In the genomic region with DNA sequence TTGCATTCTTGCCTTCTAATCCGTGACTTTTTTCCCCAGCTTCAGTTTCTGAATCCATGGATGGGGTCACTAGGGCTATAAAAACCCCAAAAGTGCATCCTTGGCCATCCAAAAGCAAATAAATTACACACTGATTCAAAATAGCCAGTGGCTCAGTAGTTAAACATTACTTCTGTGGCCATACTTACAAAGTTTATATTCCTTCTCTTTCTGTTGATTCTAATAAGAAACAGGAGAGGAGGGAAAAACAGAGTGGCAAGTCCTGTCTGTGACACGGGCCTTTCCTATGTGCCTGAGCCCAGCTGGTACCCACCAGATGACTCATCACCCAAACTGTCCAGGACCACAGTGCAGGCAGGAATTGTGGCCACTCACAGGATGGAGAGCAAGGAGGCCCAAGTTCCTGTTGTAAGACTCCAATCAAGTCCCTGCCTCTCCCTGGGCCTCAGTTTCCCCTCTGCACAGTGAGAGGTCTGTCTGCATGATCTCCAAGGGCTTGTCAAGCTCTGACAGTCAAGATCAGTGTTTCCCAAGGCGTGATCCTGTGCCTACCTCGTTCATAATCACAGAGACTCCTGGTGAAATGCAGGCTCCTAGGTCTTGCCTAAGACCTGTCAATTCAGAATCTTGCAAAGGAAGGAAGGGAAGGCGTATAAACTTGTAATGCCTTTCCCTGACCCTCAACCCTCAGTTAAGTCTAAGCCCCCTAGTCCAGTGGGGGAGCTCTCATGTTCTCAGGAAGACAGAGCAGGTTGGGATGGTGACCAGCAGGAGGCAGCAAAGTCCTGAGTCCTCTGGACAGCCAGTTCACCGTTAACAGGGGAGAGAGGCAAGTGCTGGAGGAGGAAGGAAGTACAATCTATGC, we compare ENCODE assay signal across 8 cellular contexts.
DNase-seq lines count a peak whose midpoint lies in the region; TF ChIP-seq lines count a peak whose summit lies in the region.

No MANE protein-coding gene starts in this region.

- no peak overlapping the region for H3K4me3 ChIP-seq in GM12865 (ENCODE audit: low read depth, low read length)

- DNase-seq in GM12865 (ENCODE audit: low read depth), result peak; percentile 89
- peak; percentile 81 for DNase-seq in HEK293T (ENCODE audit: extremely low spot score)
- peak; percentile 18 for DNase-seq in NCI-H146 treated with DMSO at 0.1 percent for 48 hours (lab: John Stamatoyannopoulos, UW; ENCODE audit: unreplicated experiment)
- DNase-seq in activated CD4-positive, CD25-positive, alpha-beta regulatory T cell (lab: John Stamatoyannopoulos, UW), result peak; percentile 26 to 65 (median 48)
- peak in 44 of 61 donors; percentile 6 to 69 (median 32) for DNase-seq in caudate nucleus (lab: John Stamatoyannopoulos, UW)
- peak; percentile 66 for DNase-seq in kidney glomerular epithelial cell (lab: John Stamatoyannopoulos, UW)
- peak; percentile 60 for DNase-seq in stimulated activated CD4-positive, alpha-beta T cell treated with anti-CD3 and anti-CD28 coated beads, Interleukin-2, amount 100 ng/mL, for 4 hours (ENCODE audit: low read depth)
- DNase-seq in DMS79 treated with DMSO at 0.1 percent for 48 hours (lab: John Stamatoyannopoulos, UW), result no peak

- CTCF ChIA-PET in HEK293T (lab: Yijun Ruan, JAX), result interaction anchor here (0.5 to 2.7 kb wide), 22 partner anchors 10 to 178 kb away, joined by 3 to 99 read pairs (median 5); a partner anchor contains a TSS

- TF ChIP-seq CTCF in GM12865 (IDR thresholded peaks at IDR 0.05; ENCODE audit: insufficient read depth, low read depth, low read length, missing control alignments), result peak; percentile 87

- no peak overlapping the region for H3K27ac ChIP-seq in caudate nucleus (ENCODE audit: low read depth, low read length)

- POLR2A ChIA-PET in HEK293T (lab: Yijun Ruan, JAX), result interaction anchor here (0.8 to 1.2 kb wide), 2 partner anchors 66 to 106 kb away, joined by 3 to 4 read pairs; a partner anchor contains a TSS

TF ChIP-seq in HEK293T, 16 proteins besides CTCF, POLR2A, EP300 and RAD21:
- TF ChIP-seq SUZ12 (IDR thresholded peaks at IDR 0.05) (no peak), SP1 (IDR thresholded peaks at IDR 0.05) (no peak), CTBP1 (IDR thresholded peaks at IDR 0.05; ENCODE audit: borderline replicate concordance) (no peak), LEF1 (IDR thresholded peaks at IDR 0.05; ENCODE audit: borderline replicate concordance) (no peak), BHLHE40 (IDR thresholded peaks at IDR 0.05; ENCODE audit: borderline replicate concordance) (no peak), L3MBTL2 (conservative IDR thresholded peaks at IDR 0.05) (no peak), ELF4 (IDR thresholded peaks at IDR 0.05) (no peak), NFRKB (IDR thresholded peaks at IDR 0.05) (no peak), ZNF384 (IDR thresholded peaks at IDR 0.05) (no peak), TARDBP (IDR thresholded peaks at IDR 0.05) (no peak), FOXK2 (IDR thresholded peaks at IDR 0.05) (no peak), ARNT (IDR thresholded peaks at IDR 0.05) (no peak), FOXA1 (IDR thresholded peaks at IDR 0.05) (no peak), FOXM1 (IDR thresholded peaks at IDR 0.05; ENCODE audit: borderline replicate concordance) (no peak)
- TF ChIP-seq, protein P1, sequence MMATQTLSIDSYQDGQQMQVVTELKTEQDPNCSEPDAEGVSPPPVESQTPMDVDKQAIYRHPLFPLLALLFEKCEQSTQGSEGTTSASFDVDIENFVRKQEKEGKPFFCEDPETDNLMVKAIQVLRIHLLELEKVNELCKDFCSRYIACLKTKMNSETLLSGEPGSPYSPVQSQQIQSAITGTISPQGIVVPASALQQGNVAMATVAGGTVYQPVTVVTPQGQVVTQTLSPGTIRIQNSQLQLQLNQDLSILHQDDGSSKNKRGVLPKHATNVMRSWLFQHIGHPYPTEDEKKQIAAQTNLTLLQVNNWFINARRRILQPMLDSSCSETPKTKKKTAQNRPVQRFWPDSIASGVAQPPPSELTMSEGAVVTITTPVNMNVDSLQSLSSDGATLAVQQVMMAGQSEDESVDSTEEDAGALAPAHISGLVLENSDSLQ (IDR thresholded peaks at IDR 0.05), result no peak
TF ChIP-seq in HEK293T: peak in this region for 0.
